In genomic region chr21:8419925-8420560, GRCh38 we compare ENCODE assay signal across 8 cellular contexts.
A peak's percentile ranks its signal among the peaks of the same experiment; 100 is the strongest.
DNase-seq lines count a peak whose midpoint lies in the region; ATAC-seq and TF ChIP-seq lines count a peak whose summit lies in the region.
"Not testable (repeated sequence)": the region's sequence is repeated elsewhere in the genome, so short reads cannot be mapped to it uniquely, and the experiment has no call there.

No MANE protein-coding gene starts in this region.

- H3K27ac Mint-ChIP-seq in Calu3 (ENCODE audit: unreplicated experiment), result peak overlapping the region; percentile 12
- peak overlapping the region; percentile 2 for H3K27ac Mint-ChIP-seq in T-helper 1 cell treated with Interleukin-12 subunit alpha and Interleukin-12 subunit beta and Interleukin-4 antibody, amounts not matched to agents 30 μg/mL and 1 μg/mL, for 36 hours
- H3K27ac Mint-ChIP-seq in activated naive CD8-positive, alpha-beta T cell treated with anti-CD3 and anti-CD28 coated beads, Interleukin-2, amount 50 U/mL, for 24 hours, result peak overlapping the region; percentile 0
- H3K27ac Mint-ChIP-seq in immature natural killer cell, result peak overlapping the region in 1 of 6 donors; percentile 4

- TF ChIP-seq CTCF in Calu3 (IDR thresholded peaks at IDR 0.05; ENCODE audit: unreplicated experiment), result not testable (repeated sequence)

- DNase-seq in Calu3 (peak; percentile 15), immature natural killer cell (peak; percentile 44 to 49 (median 48))
- DNase-seq in activated naive CD8-positive, alpha-beta T cell treated with anti-CD3 and anti-CD28 coated beads, Interleukin-2, amount 50 U/mL, for 24 hours; sciatic nerve (ENCODE audit: low spot score): not testable (repeated sequence)

- BruUV-seq in Calu3 (replicated peaks; lab: Mats Ljungman, UMichigan), result not testable (repeated sequence)

- ATAC-seq in GM19452 (IDR thresholded peaks at IDR 0.05; ENCODE audit: unreplicated experiment) (peak; percentile 75), HG02588 (IDR thresholded peaks at IDR 0.05; ENCODE audit: unreplicated experiment) (peak; percentile 83), HG03139 (IDR thresholded peaks at IDR 0.05; ENCODE audit: unreplicated experiment) (peak; percentile 81), sciatic nerve (peak; percentile 98)
- peak; percentile 89 for ATAC-seq in activated naive CD8-positive, alpha-beta T cell treated with anti-CD3 and anti-CD28 coated beads, Interleukin-2, amount 50 U/mL, for 24 hours

- intact Hi-C loops in Calu3 (cut with micrococcal nuclease; ENCODE audit: unreplicated experiment); sciatic nerve (cut with DNase I): not testable (repeated sequence)

- CTCF ChIA-PET in Calu3 (lab: Charles Lee), result not testable (repeated sequence)

- H3K4me3 Mint-ChIP-seq in Calu3 (ENCODE audit: low read depth, unreplicated experiment); T-helper 1 cell treated with Interleukin-12 subunit alpha and Interleukin-12 subunit beta and Interleukin-4 antibody, amounts not matched to agents 30 μg/mL and 1 μg/mL, for 36 hours; activated naive CD8-positive, alpha-beta T cell treated with anti-CD3 and anti-CD28 coated beads, Interleukin-2, amount 50 U/mL, for 24 hours: not testable (repeated sequence)
- peak overlapping the region in 1 of 5 donors; percentile 17 for H3K4me3 Mint-ChIP-seq in immature natural killer cell

- not testable (repeated sequence) for H3K4me1 Mint-ChIP-seq in Calu3 (ENCODE audit: low read depth, unreplicated experiment); T-helper 1 cell treated with Interleukin-12 subunit alpha and Interleukin-12 subunit beta and Interleukin-4 antibody, amounts not matched to agents 30 μg/mL and 1 μg/mL, for 36 hours (ENCODE audit: low read depth); activated naive CD8-positive, alpha-beta T cell treated with anti-CD3 and anti-CD28 coated beads, Interleukin-2, amount 50 U/mL, for 24 hours; immature natural killer cell

- H3K9me3 Mint-ChIP-seq in Calu3 (ENCODE audit: low read depth, unreplicated experiment); T-helper 1 cell treated with Interleukin-12 subunit alpha and Interleukin-12 subunit beta and Interleukin-4 antibody, amounts not matched to agents 30 μg/mL and 1 μg/mL, for 36 hours; activated naive CD8-positive, alpha-beta T cell treated with anti-CD3 and anti-CD28 coated beads, Interleukin-2, amount 50 U/mL, for 24 hours; immature natural killer cell: not testable (repeated sequence)

- H3K27me3 Mint-ChIP-seq in Calu3 (ENCODE audit: unreplicated experiment), result peaks cover 16% of the 10 kb centered on the region
- H3K27me3 Mint-ChIP-seq in T-helper 1 cell treated with Interleukin-12 subunit alpha and Interleukin-12 subunit beta and Interleukin-4 antibody, amounts not matched to agents 30 μg/mL and 1 μg/mL, for 36 hours (ENCODE audit: low read depth); activated naive CD8-positive, alpha-beta T cell treated with anti-CD3 and anti-CD28 coated beads, Interleukin-2, amount 50 U/mL, for 24 hours; immature natural killer cell (ENCODE audit: low read depth in 3 of 3): not testable (repeated sequence)

- not testable (repeated sequence) for H3K36me3 Mint-ChIP-seq in Calu3 (ENCODE audit: insufficient read depth, unreplicated experiment); T-helper 1 cell treated with Interleukin-12 subunit alpha and Interleukin-12 subunit beta and Interleukin-4 antibody, amounts not matched to agents 30 μg/mL and 1 μg/mL, for 36 hours (ENCODE audit: low read depth); activated naive CD8-positive, alpha-beta T cell treated with anti-CD3 and anti-CD28 coated beads, Interleukin-2, amount 50 U/mL, for 24 hours (ENCODE audit: low read depth); immature natural killer cell
